Comparison of ENCODE assay signal across 29 cellular contexts in the genomic region with DNA sequence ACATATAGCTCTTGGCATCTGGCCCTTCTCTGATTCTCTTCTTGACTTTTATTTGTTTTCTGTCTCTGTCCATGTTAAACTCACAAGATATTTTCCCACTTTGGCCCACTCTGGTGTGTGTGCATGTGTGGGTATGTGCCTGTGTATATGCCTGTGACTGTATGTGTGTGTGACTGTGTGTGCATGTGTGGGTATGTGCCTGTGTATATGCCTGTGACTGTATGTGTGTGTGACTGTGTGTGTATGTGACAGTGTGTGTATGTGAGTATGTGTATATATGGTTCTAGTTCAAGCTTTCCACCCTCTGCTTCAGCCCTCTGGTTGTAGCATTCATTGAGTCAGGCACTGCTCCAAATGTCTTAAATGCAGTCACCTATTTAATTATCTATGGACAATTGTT.
"Had no signal": no experiment of that assay in that cellular context is flagged by ENCODE, and none has a peak within 500 bp of the region (broad histone marks: within the 10 kb centered on the region; RNA-seq: fewer than 3 reads in every experiment).

No MANE protein-coding gene starts in this region.

- H3K9me3 ChIP-seq: colonic mucosa, esophagus muscularis mucosa, esophagus squamous epithelium, gastrocnemius medialis, gastroesophageal sphincter had no signal

- DNase-seq: colonic mucosa; cortex of kidney; dermis blood vessel endothelial cell; dorsolateral prefrontal cortex; effector CD4-positive, alpha-beta T cell; effector CD8-positive, alpha-beta T cell; effector memory CD4-positive, alpha-beta T cell; effector memory CD8-positive, alpha-beta T cell; endodermal cell; erythroblast; esophagus squamous epithelium; foreskin fibroblast; foreskin keratinocyte; foreskin melanocyte; gastrocnemius medialis; glutamatergic neuron; head of caudate nucleus; heart left ventricle; heart right ventricle had no signal

- ATAC-seq: effector memory CD8-positive, alpha-beta T cell; esophagus mucosa; foreskin keratinocyte; gastrocnemius medialis; gastroesophageal sphincter; heart left ventricle; heart right ventricle had no signal

- H3K27me3 ChIP-seq: colonic mucosa, esophagus muscularis mucosa, esophagus squamous epithelium, foreskin keratinocyte, gastrocnemius medialis, gastroesophageal sphincter, heart left ventricle had no signal

- H3K4me1 ChIP-seq: colonic mucosa, esophagus muscularis mucosa, esophagus squamous epithelium, foreskin keratinocyte, gastrocnemius medialis, gastroesophageal sphincter, heart left ventricle, heart right ventricle had no signal

- H3K4me3 ChIP-seq: colonic mucosa, coronary artery, dorsolateral prefrontal cortex, esophagus muscularis mucosa, esophagus squamous epithelium, gastrocnemius medialis, gastroesophageal sphincter, heart left ventricle, heart right ventricle had no signal

- H3K9me3 Mint-ChIP-seq: dendritic cell treated with granulocyte-macrophage colony-stimulating factor and Interleukin-4, amounts not matched to agents 40 ng/mL and 50 ng/mL, for 4 days; effector memory CD8-positive, alpha-beta T cell; endodermal cell had no signal

- H3K36me3 ChIP-seq: colonic mucosa, esophagus muscularis mucosa, esophagus squamous epithelium, gastrocnemius medialis, gastroesophageal sphincter, heart left ventricle, heart right ventricle had no signal

- H3K27ac ChIP-seq: colonic mucosa, coronary artery, dorsolateral prefrontal cortex, epithelial cell of prostate, esophagus muscularis mucosa, esophagus squamous epithelium, foreskin keratinocyte, gastrocnemius medialis, gastroesophageal sphincter, heart left ventricle, heart right ventricle had no signal

- FAIRE-seq: colon, endometrium, endothelial cell of umbilical vein, frontal cortex had no signal

- H3K4me3 Mint-ChIP-seq: dendritic cell treated with granulocyte-macrophage colony-stimulating factor and Interleukin-4, amounts not matched to agents 40 ng/mL and 50 ng/mL, for 4 days; effector memory CD8-positive, alpha-beta T cell; endodermal cell had no signal

- H3K27ac Mint-ChIP-seq: dendritic cell treated with granulocyte-macrophage colony-stimulating factor and Interleukin-4, amounts not matched to agents 40 ng/mL and 50 ng/mL, for 4 days; effector memory CD8-positive, alpha-beta T cell; endodermal cell had no signal
